18 cellular contexts compared by ENCODE assay signal in genomic region chr16:17314148-17314547, GRCh38.
A peak's percentile ranks its signal among the peaks of the same experiment; 100 is the strongest.
DNase-seq lines count a peak whose midpoint lies in the region; ATAC-seq, FAIRE-seq and TF ChIP-seq lines count a peak whose summit lies in the region.
"Had no signal": no experiment of that assay in that cellular context is flagged by ENCODE, and none has a peak within 500 bp of the region (broad histone marks: within the 10 kb centered on the region; RNA-seq: fewer than 3 reads in every experiment).

No MANE protein-coding gene starts in this region.

- H3K4me3 ChIP-seq in HepG2 (replicated peaks in 1 of 3; ENCODE audit: insufficient read depth in 1 of 3, low read depth in 2 of 3, low read length in 3 of 3) (no peak overlapping the region), right lobe of liver (no peak overlapping the region), hepatocyte (no peak overlapping the region), smooth muscle cell (no peak overlapping the region), BE2C (ENCODE audit: low read depth, low read length) (no peak overlapping the region), psoas muscle (no peak overlapping the region)
- H3K4me3 ChIP-seq: HAP-1, heart left ventricle had no signal

- H3K36me3 ChIP-seq in HepG2 (replicated peaks in 1 of 2; ENCODE audit: control insufficient read depth in 1 of 2, insufficient read depth in 2 of 2, low read length in 2 of 2), result no peaks in the 10 kb centered on the region
- H3K36me3 ChIP-seq in right lobe of liver, result no peaks in the 10 kb centered on the region
- H3K36me3 ChIP-seq in hepatocyte (replicated peaks; ENCODE audit: insufficient read depth, low read depth), result no peaks in the 10 kb centered on the region
- no peaks in the 10 kb centered on the region for H3K36me3 ChIP-seq in smooth muscle cell (ENCODE audit: low read depth)
- H3K36me3 ChIP-seq in BE2C, result no peaks in the 10 kb centered on the region
- no peaks in the 10 kb centered on the region for H3K36me3 ChIP-seq in psoas muscle (ENCODE audit: insufficient read depth in 1 of 2, low read depth in 1 of 2)
- H3K36me3 ChIP-seq: HAP-1, heart left ventricle had no signal

- no peaks in the 10 kb centered on the region for H3K9me2 ChIP-seq in hepatocyte (replicated peaks; ENCODE audit: insufficient read depth)

- BruUV-seq in HepG2 (replicated peaks; lab: Mats Ljungman, UMichigan), result no TSS peak

- no peak overlapping the region for H2AFZ ChIP-seq in HepG2 (ENCODE audit: low read length)
- H2AFZ ChIP-seq in hepatocyte, result no peak overlapping the region
- H2AFZ ChIP-seq in smooth muscle cell (ENCODE audit: low read depth), result no peak overlapping the region

- peaks cover 7% of the 10 kb centered on the region for H3F3A ChIP-seq in smooth muscle cell (ENCODE audit: low read depth)

- in situ Hi-C loops in HepG2 (cut with HindIII; ENCODE audit: extremely low pct_ligation_motif_present, low pct_unique_long_range_greater_than_20kb), result no loop called here

- no peak for DNase-seq in HepG2 (ENCODE audit: low spot score)
- no peak for DNase-seq in right lobe of liver
- DNase-seq in hepatocyte (ENCODE audit: low spot score), result no peak
- no peak for DNase-seq in smooth muscle cell (lab: John Stamatoyannopoulos, UW; ENCODE audit: unreplicated experiment)
- no peak for DNase-seq in GDM1 (lab: John Stamatoyannopoulos, UW)
- no peak for DNase-seq in BE2C
- DNase-seq in NCI-H187 treated with DMSO at 0.1 percent for 48 hours (lab: John Stamatoyannopoulos, UW), result no peak
- no peak for DNase-seq in psoas muscle
- DNase-seq: activated CD4-positive, alpha-beta T cell treated with anti-CD3 and anti-CD28 coated beads, Interleukin-2, amount 50 U/mL, for 48 hours; activated T-cell treated with anti-CD3 and anti-CD28 coated beads, Interleukin-2, amount 50 U/mL, for 72 hours; COR-L47; heart left ventricle; islet precursor cell; Karpas-422; NCI-H774; stimulated activated CD4-positive, alpha-beta T cell treated with anti-CD3 and anti-CD28 coated beads, Interleukin-4, amount 100 ng/mL, for 1 hour had no signal

- 9% methylated on average over 5 of the region's 5 CpGs for WGBS in HepG2 (ENCODE audit: low lambda C conversion rate)
- 62% methylated on average over 4 of the region's 5 CpGs for WGBS in right lobe of liver (ENCODE audit: insufficient coverage, low coverage, low lambda C conversion rate, missing lambda C conversion rate)
- WGBS in hepatocyte (ENCODE audit: low lambda C conversion rate, missing lambda C conversion rate), result 90% methylated on average over 5 of the region's 5 CpGs
- WGBS in smooth muscle cell (ENCODE audit: low lambda C conversion rate), result 72% methylated on average over 5 of the region's 5 CpGs
- 79 to 88% (median 87%) methylated on average over 5 of the region's 5 CpGs for WGBS in psoas muscle, 3 donors

- H3K9me3 ChIP-seq in HepG2 (ENCODE audit: low read length) (no peaks in the 10 kb centered on the region), right lobe of liver (no peaks in the 10 kb centered on the region), hepatocyte (ENCODE audit: low read depth) (no peaks in the 10 kb centered on the region), smooth muscle cell (replicated peaks; ENCODE audit: low read depth) (no peaks in the 10 kb centered on the region), BE2C (no peaks in the 10 kb centered on the region), psoas muscle (no peaks in the 10 kb centered on the region)
- H3K9me3 ChIP-seq: HAP-1, heart left ventricle had no signal

- H3K4me1 ChIP-seq in HepG2 (ENCODE audit: insufficient read depth, low read length), result peaks cover 7% of the 10 kb centered on the region
- H3K4me1 ChIP-seq in right lobe of liver, result no peaks in the 10 kb centered on the region
- peaks cover 25% of the 10 kb centered on the region for H3K4me1 ChIP-seq in hepatocyte (ENCODE audit: insufficient read depth)
- peaks cover 5% of the 10 kb centered on the region for H3K4me1 ChIP-seq in smooth muscle cell (ENCODE audit: low read depth)
- peaks cover 6% of the 10 kb centered on the region; the same call in 1 of the 2 replicates for H3K4me1 ChIP-seq in BE2C
- H3K4me1 ChIP-seq in psoas muscle, result no peaks in the 10 kb centered on the region
- H3K4me1 ChIP-seq: HAP-1 had no signal

- no peak for TF ChIP-seq EP300 in HepG2 (IDR thresholded peaks at IDR 0.05; ENCODE audit: low read depth in 2 of 2, low read length in 2 of 2)
- no peak for TF ChIP-seq EP300 in HepG2 (CRISPR knock-in tag; IDR thresholded peaks at IDR 0.05; ENCODE audit: borderline replicate concordance)

- H3K27ac ChIP-seq in HepG2 (ENCODE audit: extremely low read length, insufficient read depth, low read length) (no peak overlapping the region), right lobe of liver (no peak overlapping the region), hepatocyte (peak overlapping the region; percentile 94), smooth muscle cell (ENCODE audit: low read depth) (peak overlapping the region; percentile 71), psoas muscle (no peak overlapping the region)

- ATAC-seq in HepG2, result no peak
- no peak for ATAC-seq in right lobe of liver
- ATAC-seq in psoas muscle, result no peak
- ATAC-seq: activated T-cell treated with anti-CD3 and anti-CD28 coated beads, Interleukin-2, amount 50 U/mL, for 72 hours; Panc1 had no signal

- intact Hi-C loops in HepG2 (cut with micrococcal nuclease; ENCODE audit: unreplicated experiment) (no loop called here), right lobe of liver (cut with DNase I) (no loop called here), psoas muscle (cut with DNase I) (no loop called here)

- no peak for TF ChIP-seq RAD21 in HepG2 (CRISPR knock-in tag; IDR thresholded peaks at IDR 0.05)

- FAIRE-seq in HepG2 (lab: Jason Lieb, UNC), result no peak

- TF ChIP-seq CTCF in HepG2 (CRISPR knock-in tag; IDR thresholded peaks at IDR 0.05) (no peak), right lobe of liver (IDR thresholded peaks at IDR 0.05) (no peak), hepatocyte (IDR thresholded peaks at IDR 0.05; ENCODE audit: poor library complexity) (no peak), smooth muscle cell (IDR thresholded peaks at IDR 0.05; ENCODE audit: borderline replicate concordance, insufficient read depth, poor library complexity, severe bottlenecking) (no peak), BE2C (IDR thresholded peaks at IDR 0.05; ENCODE audit: low read depth, low read length) (no peak), psoas muscle (IDR thresholded peaks at IDR 0.05) (no peak)

- H4K20me1 ChIP-seq in HepG2 (ENCODE audit: insufficient read depth, low read length), result no peaks in the 10 kb centered on the region
- no peaks in the 10 kb centered on the region for H4K20me1 ChIP-seq in hepatocyte (ENCODE audit: insufficient read depth, poor library complexity, severe bottlenecking)
- peaks cover 80% of the 10 kb centered on the region for H4K20me1 ChIP-seq in smooth muscle cell (ENCODE audit: low read depth)

- H3K9ac ChIP-seq in HepG2 (ENCODE audit: insufficient read depth, low read depth, low read length), result no peak overlapping the region
- H3K9ac ChIP-seq in smooth muscle cell (ENCODE audit: low read depth), result no peak overlapping the region

- H3K79me2 ChIP-seq in HepG2 (ENCODE audit: insufficient read depth, low read length) (no peaks in the 10 kb centered on the region), hepatocyte (peaks cover 6% of the 10 kb centered on the region), smooth muscle cell (ENCODE audit: low read depth) (peaks cover 6% of the 10 kb centered on the region)

- TF ChIP-seq POLR2A in HepG2 (IDR thresholded peaks at IDR 0.05; ENCODE audit: insufficient read depth in 1 of 2, low read depth in 2 of 2, low read length in 2 of 2) (no peak), right lobe of liver (IDR thresholded peaks at IDR 0.05) (no peak)

- POLR2A ChIA-PET in HepG2 (lab: Yijun Ruan, JAX), result no interaction called here

- CTCF ChIA-PET in HepG2 (lab: Yijun Ruan, JAX; ENCODE audit: low intra/inter-chr PET ratio, low total read pairs), result no interaction called here

- H3K27me3 ChIP-seq in HepG2 (ENCODE audit: control insufficient read depth in 1 of 2, insufficient read depth in 2 of 2, low read length in 2 of 2), result peaks cover 0 to 5% of the 10 kb centered on the region in 2 experiments; a peak in 1 of 5 replicates
- no peaks in the 10 kb centered on the region for H3K27me3 ChIP-seq in right lobe of liver
- no peaks in the 10 kb centered on the region for H3K27me3 ChIP-seq in hepatocyte
- H3K27me3 ChIP-seq in smooth muscle cell (ENCODE audit: low read depth), result no peaks in the 10 kb centered on the region
- H3K27me3 ChIP-seq in BE2C, result no peaks in the 10 kb centered on the region
- no peaks in the 10 kb centered on the region for H3K27me3 ChIP-seq in psoas muscle (ENCODE audit: insufficient read depth in 3 of 3, low read length in 2 of 3)
- H3K27me3 ChIP-seq: heart left ventricle had no signal

- H3K4me2 ChIP-seq in HepG2 (ENCODE audit: low read depth, low read length) (no peak overlapping the region), hepatocyte (no peak overlapping the region), smooth muscle cell (no peak overlapping the region)

TF ChIP-seq in HepG2, 621 proteins besides CTCF, POLR2A, EP300 and RAD21 (continues in another document):
- no peak for TF ChIP-seq ZNF7 (CRISPR knock-in tag; IDR thresholded peaks at IDR 0.05)
- TF ChIP-seq MAFF (IDR thresholded peaks at IDR 0.05; ENCODE audit: low read depth, low read length), result peak; percentile 68
- TF ChIP-seq CREB1 (IDR thresholded peaks at IDR 0.05), result 0 out of 2 replicates have a peak, but pooled peaks have one; percentile 5
- TF ChIP-seq CREB1 (CRISPR knock-in tag; IDR thresholded peaks at IDR 0.05), result no peak
- TF ChIP-seq IRF1 (CRISPR knock-in tag; IDR thresholded peaks at IDR 0.05; ENCODE audit: low read depth), result no peak

Comparison
In these comparisons a context has a peak if more than half of its experiments do, and no peak if none do; other contexts are left out.
1. H3K27ac ChIP-seq: peak in hepatocyte (single experiment) and smooth muscle cell (single experiment); none in HepG2 (single experiment), right lobe of liver (0 of 3) and psoas muscle (single experiment).